19 cellular contexts compared by ENCODE assay signal in the genomic region with DNA sequence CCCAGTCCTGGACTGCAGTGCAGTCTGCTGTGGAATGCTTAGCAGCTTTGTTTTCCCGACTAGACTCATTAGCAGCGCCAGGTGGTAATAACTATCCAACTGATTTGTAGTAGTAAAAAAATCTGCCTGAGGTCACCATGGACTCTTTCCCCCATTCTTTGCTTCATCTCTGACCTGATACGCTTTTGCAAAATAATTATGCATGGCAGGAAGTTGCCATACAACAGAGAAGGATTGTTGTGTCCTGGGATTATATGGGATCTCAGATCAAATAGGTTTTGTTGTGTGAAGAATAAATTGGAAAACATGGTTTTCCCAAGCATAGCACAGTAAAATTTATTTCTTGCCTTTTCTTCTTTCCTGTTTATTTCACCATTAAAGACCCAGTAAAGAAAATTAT.
"Had no signal": no experiment of that assay in that cellular context is flagged by ENCODE, and none has a peak within 500 bp of the region (broad histone marks: within the 10 kb centered on the region; RNA-seq: fewer than 3 reads in every experiment).

No MANE protein-coding gene starts in this region.

- DNase-seq: colonic mucosa; effector CD8-positive, alpha-beta T cell; endodermal cell; foreskin fibroblast; heart left ventricle; kidney; left lung; mesenchymal stem cell; naive thymus-derived CD4-positive, alpha-beta T cell; stimulated activated CD4-positive, alpha-beta T cell treated with anti-CD3 and anti-CD28 coated beads, Interleukin-12 subunit alpha, Interleukin-12 subunit beta, amount 100 ng/mL, for 4 hours; stimulated activated CD4-positive, alpha-beta T cell treated with anti-CD3 and anti-CD28 coated beads, Interleukin-1b, Interleukin-23, amount 100 ng/mL, for 48 hours; stimulated activated CD4-positive, alpha-beta T cell treated with anti-CD3 and anti-CD28 coated beads, Interleukin-4, amount 100 ng/mL, for 1 hour; stimulated activated CD8-positive, alpha-beta memory T cell treated with anti-CD3 and anti-CD28 coated beads, Interleukin-4, amount 100 ng/mL, for 48 hours; stimulated activated naive CD4-positive, alpha-beta T cell; stimulated activated naive CD8-positive, alpha-beta T cell treated with anti-CD3 and anti-CD28 coated beads, Interleukin-15, amount 100 ng/mL, for 72 hours; transverse colon had no signal

- ATAC-seq: esophagus mucosa; gastroesophageal sphincter; heart left ventricle; left lung; naive thymus-derived CD4-positive, alpha-beta T cell; sciatic nerve; stimulated activated naive CD8-positive, alpha-beta T cell treated with anti-CD3 and anti-CD28 coated beads, Interleukin-15, amount 100 ng/mL, for 72 hours had no signal
